ENCODE assay signal across 7 cellular contexts in genomic region chr2:8977758-8978157, GRCh38. TPM values are rescaled to one million over a fixed set of nuclear protein-coding genes. Genes with fewer than 3 reads are reported as not detected.
"Had no signal": no experiment of that assay in that cellular context is flagged by ENCODE, and none has a peak within 500 bp of the region (broad histone marks: within the 10 kb centered on the region; RNA-seq: fewer than 3 reads in every experiment).

No MANE protein-coding gene starts in this region.

- H3K9me3 Mint-ChIP-seq: GM23338, HFFc6, IgD-negative memory B cell had no signal

- H3K27me3 Mint-ChIP-seq: IgD-negative memory B cell had no signal

- H3K4me1 Mint-ChIP-seq: IgD-negative memory B cell had no signal

- H3K9me3 ChIP-seq: HAP-1 had no signal

- H3K36me3 ChIP-seq: HAP-1 had no signal

- H3K4me3 Mint-ChIP-seq: GM23338, HFFc6, IgD-negative memory B cell had no signal

- FAIRE-seq: HTR-8/SVneo had no signal

- H3K4me2 ChIP-seq: GM23338 had no signal

- H3K4me3 ChIP-seq: GM23338, HAP-1 had no signal

- H3K36me3 Mint-ChIP-seq: IgD-negative memory B cell had no signal

- H3K4me1 ChIP-seq: HAP-1 had no signal

- DNase-seq: H7, HFFc6 had no signal

- H2AFZ ChIP-seq: GM23338 had no signal

- H3K27ac Mint-ChIP-seq: GM23338, HFFc6, IgD-negative memory B cell had no signal

- ATAC-seq: GM23338, HCT116 had no signal

RNA-seq across cellular contexts. Expression of gene MBOAT2, which starts 25.7 kb away (rescaled TPM):
- polyA plus RNA-seq: IgD-negative memory B cell had no signal
